ENCODE assay signal across 17 cellular contexts in the genomic region with DNA sequence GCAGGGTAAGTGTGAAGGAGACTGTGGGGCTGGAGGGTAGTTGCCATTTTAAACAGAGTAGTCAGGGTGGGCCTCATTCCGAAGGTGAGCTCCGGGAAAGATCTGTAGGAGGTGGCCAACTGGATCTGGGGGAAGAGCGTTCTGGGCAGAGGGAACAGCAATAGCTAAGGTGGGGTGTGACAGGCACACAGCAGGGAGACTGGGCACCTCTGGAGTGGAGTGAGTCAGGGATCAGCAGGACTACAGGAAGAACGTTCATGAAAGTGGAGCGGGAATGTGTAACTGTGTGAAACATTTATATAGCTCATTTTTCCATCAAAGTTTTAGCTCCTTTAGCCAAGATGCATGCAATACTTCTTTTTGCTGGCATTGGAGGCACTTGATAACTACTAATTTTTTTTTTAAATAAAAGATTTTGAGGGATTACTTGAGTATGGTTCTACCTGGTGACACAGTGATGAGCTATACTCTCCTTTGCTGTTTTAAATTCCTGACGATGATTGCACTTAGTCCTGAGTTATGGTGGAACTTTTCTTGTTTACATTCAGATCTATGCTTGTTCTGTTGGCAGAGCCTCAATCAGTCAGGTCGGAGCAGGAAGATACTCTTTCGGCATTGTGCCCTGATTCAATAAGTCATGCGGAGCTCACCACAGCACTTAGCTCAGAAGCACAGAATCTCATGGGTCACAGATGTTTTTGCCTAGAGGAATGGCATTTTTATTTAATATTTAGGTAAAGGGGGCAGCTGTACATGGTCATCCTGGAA.
"Had no signal": no experiment of that assay in that cellular context is flagged by ENCODE, and none has a peak within 500 bp of the region (broad histone marks: within the 10 kb centered on the region; RNA-seq: fewer than 3 reads in every experiment).

No MANE protein-coding gene starts in this region.

- H3K27ac ChIP-seq: brain microvascular endothelial cell, coronary artery, esophagus squamous epithelium, psoas muscle, skin epidermis, testis had no signal

- H3K4me1 Mint-ChIP-seq: activated CD4-positive, alpha-beta T cell treated with anti-CD3 and anti-CD28 coated beads, Interleukin-2, amount 10 ng/mL, durations not matched to agents 24 days and 14 days; naive B cell had no signal

- H3K36me3 Mint-ChIP-seq: type B pancreatic cell had no signal

- H3K4me1 ChIP-seq: psoas muscle, testis had no signal

- H3K4me3 Mint-ChIP-seq: activated CD4-positive, alpha-beta T cell treated with anti-CD3 and anti-CD28 coated beads, Interleukin-2, amount 10 ng/mL, durations not matched to agents 24 days and 14 days; activated naive CD4-positive, alpha-beta T cell treated with anti-CD3 and anti-CD28 coated beads for 36 hours; activated T-cell treated with anti-CD3 and anti-CD28 coated beads, Interleukin-2, amount 50 U/mL, for 4 hours; naive B cell; type B pancreatic cell had no signal

- H3K9me3 Mint-ChIP-seq: activated CD4-positive, alpha-beta T cell treated with anti-CD3 and anti-CD28 coated beads, Interleukin-2, amount 10 ng/mL, durations not matched to agents 24 days and 14 days; activated naive CD4-positive, alpha-beta T cell treated with anti-CD3 and anti-CD28 coated beads for 36 hours; activated T-cell treated with anti-CD3 and anti-CD28 coated beads, Interleukin-2, amount 50 U/mL, for 4 hours; naive B cell; type B pancreatic cell had no signal

- H3K27me3 ChIP-seq: esophagus squamous epithelium, testis had no signal

- H3K4me3 ChIP-seq: coronary artery, esophagus squamous epithelium, psoas muscle, skin epidermis, testis had no signal

- DNase-seq: activated CD4-positive, alpha-beta T cell treated with anti-CD3 and anti-CD28 coated beads, Interleukin-2, amount 10 ng/mL, durations not matched to agents 24 days and 14 days; activated CD8-positive, alpha-beta memory T cell treated with anti-CD3 and anti-CD28 coated beads, Interleukin-2, amount 50 U/mL, for 4 hours; activated naive CD4-positive, alpha-beta T cell treated with anti-CD3 and anti-CD28 coated beads for 36 hours; activated T-cell treated with anti-CD3 and anti-CD28 coated beads, Interleukin-2, amount 50 U/mL, for 4 hours; brain microvascular endothelial cell; esophagus squamous epithelium; glutamatergic neuron; left ventricle myocardium superior; naive B cell; psoas muscle; right cardiac atrium; stimulated activated CD4-positive, alpha-beta T cell treated with anti-CD3 and anti-CD28 coated beads, Interleukin-4, amount 100 ng/mL, for 1 hour; T1000; testis had no signal

- H3K9me3 ChIP-seq: esophagus squamous epithelium, psoas muscle, testis had no signal

- ATAC-seq: activated T-cell treated with anti-CD3 and anti-CD28 coated beads, Interleukin-2, amount 50 U/mL, for 4 hours; left ventricle myocardium superior; psoas muscle; right cardiac atrium had no signal

- H3K27me3 Mint-ChIP-seq: activated CD4-positive, alpha-beta T cell treated with anti-CD3 and anti-CD28 coated beads, Interleukin-2, amount 10 ng/mL, durations not matched to agents 24 days and 14 days had no signal

- H3K27ac Mint-ChIP-seq: activated CD4-positive, alpha-beta T cell treated with anti-CD3 and anti-CD28 coated beads, Interleukin-2, amount 10 ng/mL, durations not matched to agents 24 days and 14 days; activated naive CD4-positive, alpha-beta T cell treated with anti-CD3 and anti-CD28 coated beads for 36 hours; naive B cell; type B pancreatic cell had no signal

- H3K36me3 ChIP-seq: brain microvascular endothelial cell, esophagus squamous epithelium had no signal
